8 cellular contexts compared by ENCODE assay signal in the genomic region with DNA sequence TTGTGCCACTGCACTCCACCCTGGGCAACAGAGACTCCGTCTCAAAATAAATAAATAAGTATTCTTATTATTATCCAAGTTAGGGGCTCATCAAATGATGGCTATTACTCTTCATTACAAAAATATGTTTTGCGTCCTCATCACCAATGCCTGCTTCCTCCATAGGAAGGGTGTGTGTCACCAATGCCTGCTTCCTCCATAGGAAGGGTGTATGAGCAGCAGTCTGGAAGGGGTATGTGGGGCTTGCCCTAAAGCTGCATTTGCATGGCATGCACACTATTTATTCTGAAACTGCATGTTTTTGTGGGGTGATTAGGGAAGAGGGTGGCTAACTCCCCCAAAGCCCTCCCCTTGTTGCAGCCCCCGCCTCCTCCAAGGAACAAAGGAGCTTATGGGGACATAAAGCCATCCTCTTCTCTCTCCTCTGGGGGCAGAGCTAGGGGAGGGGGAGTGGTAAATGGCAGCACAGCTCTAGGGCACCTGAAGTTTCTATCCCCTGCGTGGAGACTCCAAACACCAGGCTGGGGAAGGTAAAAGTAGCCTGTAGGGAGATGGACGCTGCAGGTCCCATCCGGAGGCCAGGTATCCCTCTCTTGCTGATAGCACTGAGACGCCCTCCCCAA. TPM values are rescaled to one million over a fixed set of nuclear protein-coding genes. Genes with fewer than 3 reads are reported as not detected.
DNase-seq lines count a peak whose midpoint lies in the region; ATAC-seq and TF ChIP-seq lines count a peak whose summit lies in the region.

No MANE protein-coding gene starts in this region.

- peaks cover 14% of the 10 kb centered on the region for H3K4me1 Mint-ChIP-seq in endothelial cell (ENCODE audit: unreplicated experiment)

- H4K91ac ChIP-seq in neuronal stem cell (ENCODE audit: low read depth, low read length, poor library complexity), result no peak overlapping the region

- H3K14ac ChIP-seq in neuronal stem cell (ENCODE audit: low read length), result no peak overlapping the region

- H2BK5ac ChIP-seq in neuronal stem cell (ENCODE audit: low read length), result no peak overlapping the region

- no peak overlapping the region for H2BK120ac ChIP-seq in neuronal stem cell (ENCODE audit: low read depth, low read length)

- H2AK5ac ChIP-seq in neuronal stem cell (ENCODE audit: low read depth, low read length), result no peak overlapping the region

- no peak overlapping the region for H2BK15ac ChIP-seq in neuronal stem cell (ENCODE audit: low read length)

- in situ Hi-C loops in SK-MEL-5 (cut with HindIII; ENCODE audit: low pct_unique_long_range_greater_than_20kb, low sequenced_read_pairs), result no loop called here

- no peak overlapping the region for H3K27ac Mint-ChIP-seq in endothelial cell (ENCODE audit: unreplicated experiment)

- ATAC-seq in HG03097 (IDR thresholded peaks at IDR 0.05; ENCODE audit: low FRiP score, unreplicated experiment), result no peak

- TF ChIP-seq CTCF in endothelial cell (IDR thresholded peaks at IDR 0.05; ENCODE audit: unreplicated experiment), result no peak

- peaks cover 7% of the 10 kb centered on the region in 2 donors for H3K4me1 ChIP-seq in neuronal stem cell (ENCODE audit: control insufficient read depth in 2 of 2, insufficient read depth in 1 of 2, low read depth in 1 of 2, low read length in 2 of 2)

- H3K23ac ChIP-seq in neuronal stem cell (ENCODE audit: low read depth, low read length, poor library complexity), result no peak overlapping the region

- H3K9me3 Mint-ChIP-seq in endothelial cell (ENCODE audit: unreplicated experiment), result no peaks in the 10 kb centered on the region

- H3K18ac ChIP-seq in neuronal stem cell (ENCODE audit: low read length), result peak overlapping the region; percentile 97

- H2AFZ ChIP-seq in neuronal stem cell (ENCODE audit: low read length), result peak overlapping the region; percentile 92

- H3K4me2 ChIP-seq in neuronal stem cell (ENCODE audit: insufficient read depth, low read length, poor library complexity, severe bottlenecking), result peak overlapping the region; percentile 95

- peak overlapping the region; percentile 91 to 99 for H3K4me3 ChIP-seq in neuronal stem cell (ENCODE audit: low read length in 2 of 2)

- peaks cover 6% of the 10 kb centered on the region for H3K27me3 Mint-ChIP-seq in endothelial cell (ENCODE audit: unreplicated experiment)

- peaks cover 6% of the 10 kb centered on the region for H3K36me3 Mint-ChIP-seq in endothelial cell (ENCODE audit: low read depth, unreplicated experiment)

- no peaks in the 10 kb centered on the region for H3K9me3 ChIP-seq in neuronal stem cell (replicated peaks in 1 of 2; ENCODE audit: control insufficient read depth in 2 of 2, insufficient read depth in 1 of 2, low read depth in 1 of 2, low read length in 2 of 2)

- H3K27ac ChIP-seq in neuronal stem cell (replicated peaks; ENCODE audit: low read length), result no peak overlapping the region

- peak overlapping the region; percentile 98 for H3K9ac ChIP-seq in neuronal stem cell (ENCODE audit: low read depth, low read length, poor library complexity)

- H3K4ac ChIP-seq in neuronal stem cell (ENCODE audit: low read length), result no peak overlapping the region

- no peak overlapping the region for H2BK12ac ChIP-seq in neuronal stem cell (ENCODE audit: low read length)

- H3K4me3 Mint-ChIP-seq in endothelial cell (ENCODE audit: unreplicated experiment), result peak overlapping the region; percentile 94

- no peaks in the 10 kb centered on the region for H3K27me3 ChIP-seq in neuronal stem cell (ENCODE audit: control insufficient read depth in 3 of 3, insufficient read depth in 3 of 3, low read depth in 1 of 3, low read length in 3 of 3)

- peaks cover 3 to 25% of the 10 kb centered on the region in 2 donors for H3K36me3 ChIP-seq in neuronal stem cell (replicated peaks in 1 of 2; ENCODE audit: control insufficient read depth in 2 of 2, insufficient read depth in 2 of 2, low read length in 2 of 2)

- H3K79me1 ChIP-seq in neuronal stem cell (ENCODE audit: low read depth, low read length), result peaks cover 9% of the 10 kb centered on the region

- DNase-seq in NCI-H748 (lab: John Stamatoyannopoulos, UW; ENCODE audit: unreplicated experiment) (peak; percentile 18), NCI-H748 treated with DMSO at 0.1 percent for 48 hours (lab: John Stamatoyannopoulos, UW) (no peak), SK-MEL-5 (ENCODE audit: low read depth, low spot score) (peak; percentile 23), endothelial cell (ENCODE audit: low spot score) (no peak), neuronal stem cell (ENCODE audit: low spot score) (peak; percentile 33), LoVo (ENCODE audit: low spot score) (no peak), AG08396 (ENCODE audit: low spot score) (no peak)

- no peak overlapping the region for H4K8ac ChIP-seq in neuronal stem cell (ENCODE audit: low read depth, low read length)

- no CpG with 5 or more reads among the region's 7 CpGs for WGBS in neuronal stem cell (ENCODE audit: extremely low coverage in 2 of 2, insufficient read length in 2 of 2, insufficient replicate concordance in 1 of 2), 2 donors

RNA-seq across cellular contexts. Expression of a gene that starts 1.3 kb away (rescaled TPM):
- 9.1 and 9.8 TPM in 2 replicates for total RNA-seq in SK-MEL-5 (2014; rRNA removed; shearing (Covaris generic))
- polyA plus RNA-seq in SK-MEL-5 (2015; cell fraction: cytosol; rRNA removed), result 24.0 and 26.4 TPM in 2 replicates
- 18.1 and 29.0 TPM in 2 replicates for polyA plus RNA-seq in SK-MEL-5 (2015; cell fraction: nucleus; rRNA removed)
- 44.5 TPM for total RNA-seq in endothelial cell (ENCODE audit: unreplicated experiment)
- 24.5 TPM for polyA plus RNA-seq in neuronal stem cell (2013, experiment 1 of 2)
- 24.3 TPM for polyA plus RNA-seq in neuronal stem cell (2013, experiment 2 of 2)

RNA-seq across cellular contexts. Expression of a gene that starts 57.0 kb away (rescaled TPM):
- total RNA-seq in SK-MEL-5 (2014; rRNA removed; shearing (Covaris generic)), result 237 and 247 TPM in 2 replicates
- polyA plus RNA-seq in SK-MEL-5 (2015; cell fraction: cytosol; rRNA removed), result 152 and 190 TPM in 2 replicates
- polyA plus RNA-seq in SK-MEL-5 (2015; cell fraction: nucleus; rRNA removed), result 915 and 949 TPM in 2 replicates
- 68.7 TPM for total RNA-seq in endothelial cell (ENCODE audit: unreplicated experiment)
- 108 TPM for polyA plus RNA-seq in neuronal stem cell (2013, experiment 1 of 2)
- 107 TPM for polyA plus RNA-seq in neuronal stem cell (2013, experiment 2 of 2)

Comparison
In these comparisons a context has a peak if more than half of its experiments do, and no peak if none do; other contexts are left out.
1. DNase-seq: peak in NCI-H748 (single experiment), SK-MEL-5 (single experiment) and neuronal stem cell (single experiment); none in NCI-H748 treated with DMSO at 0.1 percent for 48 hours (single experiment), endothelial cell (single experiment), LoVo (single experiment) and AG08396 (single experiment).